ENCODE assay signal across 1 cellular context in the genomic region with DNA sequence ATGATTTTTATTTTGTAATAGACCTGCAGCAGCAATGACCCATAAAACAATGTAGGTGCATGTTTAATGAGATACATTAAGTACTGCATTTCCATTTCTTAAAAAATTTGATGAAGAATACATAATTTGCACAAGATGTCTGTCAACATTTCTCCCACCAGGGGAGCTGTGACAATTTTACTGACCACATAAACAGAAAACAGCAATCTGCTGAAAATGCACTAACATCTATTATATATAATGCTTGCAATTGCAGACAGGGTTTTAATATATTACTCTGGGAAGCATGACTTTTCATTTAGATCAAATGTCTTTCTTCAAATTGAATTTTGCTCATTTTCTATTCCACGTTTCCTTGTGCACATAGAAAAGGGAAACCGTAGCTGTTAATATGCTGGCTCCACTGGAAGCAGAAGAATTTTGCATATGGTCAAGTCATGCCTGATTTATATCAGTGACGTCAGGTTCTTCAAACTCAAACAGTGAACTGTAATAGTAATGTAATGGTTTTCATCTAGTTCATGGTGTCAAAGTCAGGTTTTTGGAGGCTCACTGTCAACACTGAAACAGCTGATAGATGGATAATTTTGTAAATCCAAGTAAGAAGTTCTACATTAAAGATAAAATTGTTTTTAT.
TF ChIP-seq lines count a peak whose summit lies in the region.

No MANE protein-coding gene starts in this region.

TF ChIP-seq in SK-N-SH treated with all-trans-retinoic acid at 6 μM for 48 hours, 23 proteins besides CTCF, POLR2A, EP300 and RAD21 (continued from another document):
- TF ChIP-seq OSR1 (CRISPR knock-in tag; IDR thresholded peaks at IDR 0.05) (no peak), ZC3H10 (CRISPR knock-in tag; IDR thresholded peaks at IDR 0.05) (no peak)
